8 cellular contexts compared by ENCODE assay signal in genomic region chr3:107525954-107526305, GRCh38. TPM values are rescaled to one million over a fixed set of nuclear protein-coding genes. Genes with fewer than 3 reads are reported as not detected.
DNase-seq lines count a peak whose midpoint lies in the region; TF ChIP-seq lines count a peak whose summit lies in the region.

No MANE protein-coding gene starts in this region.

- WGBS in iPS DF 6.9 (ENCODE audit: insufficient coverage, insufficient read length), result no CpG with 5 or more reads among the region's 8 CpGs
- WGBS in smooth muscle cell (ENCODE audit: low lambda C conversion rate), result 16% methylated on average over 8 of the region's 8 CpGs

- CTCF ChIA-PET in HEK293T (lab: Yijun Ruan, JAX), result no interaction called here
- CTCF ChIA-PET in activated CD4-positive, alpha-beta memory T cell treated with anti-CD3 and anti-CD28 coated beads, Interleukin-2, amount 10 ng/mL, durations not matched to agents 7 days and 5 days (lab: Charles Lee), result no interaction called here

- H3K9ac ChIP-seq in smooth muscle cell (ENCODE audit: low read depth), result peak overlapping the region; percentile 47

- TF ChIP-seq CTCF in smooth muscle cell (IDR thresholded peaks at IDR 0.05; ENCODE audit: borderline replicate concordance, insufficient read depth, poor library complexity, severe bottlenecking), result no peak

- POLR2A ChIA-PET in HEK293T (lab: Yijun Ruan, JAX), result no interaction called here
- POLR2A ChIA-PET in activated CD4-positive, alpha-beta memory T cell treated with anti-CD3 and anti-CD28 coated beads, Interleukin-2, amount 10 ng/mL, durations not matched to agents 7 days and 5 days (lab: Charles Lee), result interaction anchor here (1.4 kb wide), 1 partner anchor 59 kb away, joined by 3 read pairs; no protein-coding TSS in a partner anchor

- peaks cover 21% of the 10 kb centered on the region for H3K4me1 Mint-ChIP-seq in activated CD4-positive, alpha-beta memory T cell treated with anti-CD3 and anti-CD28 coated beads, Interleukin-2, amount 10 ng/mL, durations not matched to agents 7 days and 5 days

- H3K36me3 Mint-ChIP-seq in activated CD4-positive, alpha-beta memory T cell treated with anti-CD3 and anti-CD28 coated beads, Interleukin-2, amount 10 ng/mL, durations not matched to agents 7 days and 5 days (ENCODE audit: low read depth), result peaks cover 26% of the 10 kb centered on the region

- peak overlapping the region; percentile 74 for H2AFZ ChIP-seq in smooth muscle cell (ENCODE audit: low read depth)

- no peaks in the 10 kb centered on the region for H3K9me3 ChIP-seq in iPS DF 6.9 (ENCODE audit: control insufficient read depth, insufficient read depth, low read length)
- no peaks in the 10 kb centered on the region for H3K9me3 ChIP-seq in smooth muscle cell (replicated peaks; ENCODE audit: low read depth)

- H3K36me3 ChIP-seq in iPS DF 6.9 (ENCODE audit: control insufficient read depth, insufficient read depth, low read length), result no peaks in the 10 kb centered on the region
- H3K36me3 ChIP-seq in smooth muscle cell (ENCODE audit: low read depth), result peaks cover 3% of the 10 kb centered on the region

- H3K27ac Mint-ChIP-seq in activated CD4-positive, alpha-beta memory T cell treated with anti-CD3 and anti-CD28 coated beads, Interleukin-2, amount 10 ng/mL, durations not matched to agents 7 days and 5 days, result peak overlapping the region; percentile 69

- H3F3A ChIP-seq in smooth muscle cell (ENCODE audit: low read depth), result peaks cover 9% of the 10 kb centered on the region

- H3K4me3 Mint-ChIP-seq in activated CD4-positive, alpha-beta memory T cell treated with anti-CD3 and anti-CD28 coated beads, Interleukin-2, amount 10 ng/mL, durations not matched to agents 7 days and 5 days, result peak overlapping the region; percentile 85

- no peaks in the 10 kb centered on the region for H3K27me3 Mint-ChIP-seq in activated CD4-positive, alpha-beta memory T cell treated with anti-CD3 and anti-CD28 coated beads, Interleukin-2, amount 10 ng/mL, durations not matched to agents 7 days and 5 days

- H4K20me1 ChIP-seq in smooth muscle cell (ENCODE audit: low read depth), result peaks cover 44% of the 10 kb centered on the region

- DNase-seq in HEK293T (ENCODE audit: extremely low spot score) (no peak), iPS DF 6.9 (ENCODE audit: low read depth, low spot score) (no peak), smooth muscle cell (lab: John Stamatoyannopoulos, UW; ENCODE audit: unreplicated experiment) (no peak), NCI-H524 (lab: John Stamatoyannopoulos, UW) (no peak), SIG-M5 treated with dmso at 0.1 percent for 504 hours (lab: John Stamatoyannopoulos, UW; ENCODE audit: unreplicated experiment) (no peak), NCI-H1092 (lab: John Stamatoyannopoulos, UW) (no peak)
- DNase-seq in activated CD4-positive, alpha-beta memory T cell treated with anti-CD3 and anti-CD28 coated beads, Interleukin-2, amount 10 ng/mL, durations not matched to agents 7 days and 5 days, result no peak
- DNase-seq in activated CD4-positive, alpha-beta T cell treated with anti-CD3 and anti-CD28 coated beads, Interleukin-2, amount 50 U/mL, for 1 hour, result no peak

- H3K4me1 ChIP-seq in iPS DF 6.9 (ENCODE audit: control insufficient read depth, insufficient read depth, low read length), result no peaks in the 10 kb centered on the region
- peaks cover 6% of the 10 kb centered on the region for H3K4me1 ChIP-seq in smooth muscle cell (ENCODE audit: low read depth)

- no peaks in the 10 kb centered on the region for H3K9me3 Mint-ChIP-seq in activated CD4-positive, alpha-beta memory T cell treated with anti-CD3 and anti-CD28 coated beads, Interleukin-2, amount 10 ng/mL, durations not matched to agents 7 days and 5 days

- H3K4me3 ChIP-seq in iPS DF 6.9 (ENCODE audit: low read length) (peak overlapping the region; percentile 94; the same call in 1 of the 2 replicates), smooth muscle cell (peak overlapping the region; percentile 85)

- H3K79me2 ChIP-seq in smooth muscle cell (ENCODE audit: low read depth), result peaks cover 48% of the 10 kb centered on the region

- H3K27me3 ChIP-seq in iPS DF 6.9 (ENCODE audit: control insufficient read depth, insufficient read depth, low read length) (no peaks in the 10 kb centered on the region), smooth muscle cell (ENCODE audit: low read depth) (no peaks in the 10 kb centered on the region)

- H3K4me2 ChIP-seq in smooth muscle cell, result peak overlapping the region; percentile 100

- H3K27ac ChIP-seq in iPS DF 6.9 (ENCODE audit: low read length), result no peak overlapping the region
- H3K27ac ChIP-seq in smooth muscle cell (ENCODE audit: low read depth), result no peak overlapping the region

TF ChIP-seq in HEK293T, 16 proteins besides CTCF, POLR2A, EP300 and RAD21:
- TF ChIP-seq SUZ12 (IDR thresholded peaks at IDR 0.05) (no peak), HDGF (IDR thresholded peaks at IDR 0.05; ENCODE audit: borderline replicate concordance) (0 out of 2 replicates have a peak, but pooled peaks have one; percentile 2), FOXA1 (IDR thresholded peaks at IDR 0.05) (no peak)
TF ChIP-seq in HEK293T: peak in this region for 1.

RNA-seq across cellular contexts. Expression of gene BBX, which starts 3.2 kb away (rescaled TPM):
- total RNA-seq in activated CD4-positive, alpha-beta memory T cell treated with anti-CD3 and anti-CD28 coated beads, Interleukin-2, amount 10 ng/mL, durations not matched to agents 7 days and 5 days, result 10 to 100 TPM; 38.9 to 42.4 TPM
- 66.4 and 93.0 TPM in 2 replicates for total RNA-seq in smooth muscle cell
- 58.9 and 73.9 TPM in 2 replicates for polyA plus RNA-seq in smooth muscle cell
